11 cellular contexts compared by ENCODE assay signal in genomic region chr4:89303177-89303576, GRCh38. TPM values are rescaled to one million over a fixed set of nuclear protein-coding genes. Genes with fewer than 3 reads are reported as not detected.
A peak's percentile ranks its signal among the peaks of the same experiment; 100 is the strongest.
DNase-seq lines count a peak whose midpoint lies in the region; ATAC-seq, FAIRE-seq and TF ChIP-seq lines count a peak whose summit lies in the region.
"Had no signal": no experiment of that assay in that cellular context is flagged by ENCODE, and none has a peak within 500 bp of the region (broad histone marks: within the 10 kb centered on the region; RNA-seq: fewer than 3 reads in every experiment).

No MANE protein-coding gene starts in this region.

- H3K9me3 Mint-ChIP-seq in T-helper 1 cell treated with Interleukin-12 subunit alpha and Interleukin-12 subunit beta and Interleukin-4 antibody, amounts not matched to agents 30 μg/mL and 1 μg/mL, for 36 hours, result no peaks in the 10 kb centered on the region

- intact Hi-C loops in GM12878 (cut with micrococcal nuclease; ENCODE audit: unreplicated experiment), result no loop called here
- intact Hi-C loops in vagina (cut with DNase I), result no loop called here

- H4K20me1 ChIP-seq in GM12878 (ENCODE audit: control insufficient read depth, insufficient read depth), result no peaks in the 10 kb centered on the region

- H3K27ac Mint-ChIP-seq in T-helper 1 cell treated with Interleukin-12 subunit alpha and Interleukin-12 subunit beta and Interleukin-4 antibody, amounts not matched to agents 30 μg/mL and 1 μg/mL, for 36 hours, result peak overlapping the region; percentile 96

- POLR2A ChIA-PET in GM12878 (lab: Charles Lee), result no interaction called here

- no peak for TF ChIP-seq EP300 in GM12878 (IDR thresholded peaks at IDR 0.05; ENCODE audit: borderline replicate concordance in 1 of 2, control insufficient read depth in 1 of 2, low read depth in 2 of 2, low read length in 2 of 2)

- no peaks in the 10 kb centered on the region for H3K9me3 ChIP-seq in GM12878 (replicated peaks; ENCODE audit: control insufficient read depth, insufficient read depth, low read length)
- no peaks in the 10 kb centered on the region for H3K9me3 ChIP-seq in vagina
- H3K9me3 ChIP-seq: gastrocnemius medialis had no signal

- BruUV-seq in GM12878 (replicated peaks; lab: Mats Ljungman, UMichigan), result no TSS peak

- H3K4me2 ChIP-seq in GM12878 (ENCODE audit: control insufficient read depth, insufficient read depth), result no peak overlapping the region

- no peak for TF ChIP-seq CTCF in GM12878 (IDR thresholded peaks at IDR 0.05 in 2 of 3, conservative IDR thresholded peaks at IDR 0.05 in 1 of 3; ENCODE audit: control insufficient read depth in 2 of 3, extremely low read depth in 1 of 3, insufficient read depth in 1 of 3, low read depth in 3 of 3, low read length in 3 of 3)
- no peak for TF ChIP-seq CTCF in vagina (IDR thresholded peaks at IDR 0.05)

- H3K36me3 ChIP-seq in GM12878 (ENCODE audit: control insufficient read depth in 2 of 2, insufficient read depth in 2 of 2, low read length in 1 of 2) (no peaks in the 10 kb centered on the region), vagina (no peaks in the 10 kb centered on the region)
- H3K36me3 ChIP-seq: gastrocnemius medialis had no signal

- CTCF ChIA-PET in GM12878 (lab: Yijun Ruan, JAX), result interaction anchor here (1.5 kb wide), 1 partner anchor 26 kb away, joined by 3 read pairs; no protein-coding TSS in a partner anchor

- H3K4me1 ChIP-seq in GM12878 (ENCODE audit: control insufficient read depth, insufficient read depth, low read length) (no peaks in the 10 kb centered on the region), vagina (peaks cover 13% of the 10 kb centered on the region)
- H3K4me1 ChIP-seq: gastrocnemius medialis had no signal

- H3K27me3 ChIP-seq in GM12878 (replicated peaks in 1 of 2; ENCODE audit: control insufficient read depth in 2 of 2, insufficient read depth in 2 of 2, low read length in 1 of 2) (peaks cover 10 to 11% of the 10 kb centered on the region in 2 experiments), vagina (no peaks in the 10 kb centered on the region)

- 49% methylated on average over 7 of the region's 7 CpGs for WGBS in GM12878 (ENCODE audit: insufficient coverage, insufficient replicate concordance, low lambda C conversion rate, missing lambda C conversion rate)

- no peaks in the 10 kb centered on the region for H3K79me2 ChIP-seq in GM12878 (ENCODE audit: control insufficient read depth, insufficient read depth, low read length)

- no peak overlapping the region for H3K9ac ChIP-seq in GM12878 (ENCODE audit: control insufficient read depth, insufficient read depth, low read length)

- TF ChIP-seq POLR2A in GM12878 (IDR thresholded peaks at IDR 0.05; ENCODE audit: low read depth, low read length) (no peak), vagina (IDR thresholded peaks at IDR 0.05) (no peak)

- no peaks in the 10 kb centered on the region for H3K27me3 Mint-ChIP-seq in T-helper 1 cell treated with Interleukin-12 subunit alpha and Interleukin-12 subunit beta and Interleukin-4 antibody, amounts not matched to agents 30 μg/mL and 1 μg/mL, for 36 hours (ENCODE audit: low read depth)

- peaks cover 61% of the 10 kb centered on the region for H3K4me1 Mint-ChIP-seq in T-helper 1 cell treated with Interleukin-12 subunit alpha and Interleukin-12 subunit beta and Interleukin-4 antibody, amounts not matched to agents 30 μg/mL and 1 μg/mL, for 36 hours (ENCODE audit: low read depth)

- H3K4me3 ChIP-seq in GM12878, result no peak overlapping the region
- no peak overlapping the region for H3K4me3 ChIP-seq in vagina
- H3K4me3 ChIP-seq: gastrocnemius medialis had no signal

- peak; percentile 78 for FAIRE-seq in GM12878 (lab: Jason Lieb, UNC)

- no peak for TF ChIP-seq RAD21 in GM12878 (IDR thresholded peaks at IDR 0.05; ENCODE audit: insufficient read depth, low read depth, low read length)

- in situ Hi-C loops in GM12878 (cut with MboI), result no loop called here

- H3K4me3 Mint-ChIP-seq in T-helper 1 cell treated with Interleukin-12 subunit alpha and Interleukin-12 subunit beta and Interleukin-4 antibody, amounts not matched to agents 30 μg/mL and 1 μg/mL, for 36 hours, result peak overlapping the region; percentile 89

- DNase-seq in activated gamma-delta T cell treated with Interleukin-2 at 50 U/mL for 16 hours (peak; percentile 56), activated gamma-delta T cell (lab: John Stamatoyannopoulos, UW) (no peak), GM12878 (ENCODE audit: low read depth, low spot score) (no peak), dedifferentiated amniotic fluid mesenchymal stem cell (ENCODE audit: extremely low spot score) (no peak), vagina (ENCODE audit: extremely low spot score in 2 of 2) (no peak)
- peak; percentile 62 for DNase-seq in stimulated activated naive CD4-positive, alpha-beta T cell treated with Interleukin-2 at 50 U/mL for 16 hours (lab: John Stamatoyannopoulos, UW)
- DNase-seq: anterior cingulate cortex, GOT3 had no signal

- H3K36me3 Mint-ChIP-seq in T-helper 1 cell treated with Interleukin-12 subunit alpha and Interleukin-12 subunit beta and Interleukin-4 antibody, amounts not matched to agents 30 μg/mL and 1 μg/mL, for 36 hours (ENCODE audit: low read depth), result peaks cover 40% of the 10 kb centered on the region

- RAD21 ChIA-PET in GM12878 (lab: Charles Lee; ENCODE audit: unreplicated experiment), result no interaction called here

- SMC1A ChIA-PET in GM12878 (lab: Charles Lee; ENCODE audit: uncharacterized antibody, unreplicated experiment), result no interaction called here

- H2AFZ ChIP-seq in GM12878 (ENCODE audit: control insufficient read depth, low read depth, low read length), result no peak overlapping the region

- H3K27ac ChIP-seq in GM12878 (ENCODE audit: control insufficient read depth, insufficient read depth) (no peak overlapping the region), vagina (no peak overlapping the region)

- ATAC-seq in GM12878 (no peak), GM21576 (IDR thresholded peaks at IDR 0.05; ENCODE audit: unreplicated experiment) (no peak)
- ATAC-seq: gastrocnemius medialis had no signal

TF ChIP-seq in GM12878, 131 proteins besides CTCF, POLR2A, EP300 and RAD21 (continues in another document):
- TF ChIP-seq BRCA1 (IDR thresholded peaks at IDR 0.05; ENCODE audit: low read depth, low read length) (no peak), ZBTB40 (IDR thresholded peaks at IDR 0.05; ENCODE audit: borderline replicate concordance) (no peak), SREBF2 (IDR thresholded peaks at IDR 0.05; ENCODE audit: low read length) (no peak), PBX3 (IDR thresholded peaks at IDR 0.05; ENCODE audit: insufficient replicate concordance, low read depth, low read length) (no peak), CHD1 (IDR thresholded peaks at IDR 0.05; ENCODE audit: low read depth, low read length) (no peak)

RNA-seq across cellular contexts. Expression of gene GPRIN3, which starts 4.4 kb away (rescaled TPM):
- not detected in 2 replicates for total RNA-seq in GM12878 (2013; cell fraction: nucleolus; rRNA removed)
- not detected in 2 replicates for total RNA-seq in GM12878 (2014; rRNA removed)
- total RNA-seq in GM12878 (2014; rRNA removed; fragmentation: Illumina TruSeq; extraction: Trizol), result not detected in 2 replicates
- total RNA-seq in GM12878 (2021), result 0.03 and 0.05 TPM in 2 replicates
- polyA plus RNA-seq in GM12878 (2011; ENCODE audit: low read depth), result 0.04 TPM
- polyA plus RNA-seq in GM12878 (2011; rRNA removed), result under 0.01 TPM in 2 replicates
- under 0.01 TPM in 1 of 2 replicates, not detected in the other for polyA plus RNA-seq in GM12878 (2011; cell fraction: cytosol; rRNA removed)
- polyA plus RNA-seq in GM12878 (2011; cell fraction: nucleus; rRNA removed), result 0.01 TPM in 1 of 2 replicates, not detected in the other
- polyA plus RNA-seq in GM12878 (2012), result 0.01 and 0.04 TPM in 2 replicates
- polyA plus RNA-seq in GM12878 (2014; fragmentation: Illumina TruSeq; extraction: Trizol), result under 0.01 TPM in 1 of 2 replicates, not detected in the other
- not detected for polyA plus RNA-seq in GM12878 (2014; fragmentation: Nextera tagmentation; extraction: Ambion mirVana)
- not detected in 2 replicates for polyA plus RNA-seq in GM12878 (2014; rRNA removed)
- polyA plus RNA-seq in GM12878 (2016; fragmentation: Nextera tagmentation; extraction: Ambion mirVana), result under 1 TPM in 1 of 2 experiments, not detected in 1; 0.01 TPM
- 0.05 TPM in 1 of 2 replicates, not detected in the other for polyA minus RNA-seq in GM12878 (2011; rRNA and poly(A)+ RNA removed)
- polyA minus RNA-seq in GM12878 (2011; cell fraction: cytosol; rRNA and poly(A)+ RNA removed), result not detected in 2 replicates
- not detected in 2 replicates for polyA minus RNA-seq in GM12878 (2011; cell fraction: nucleus; rRNA and poly(A)+ RNA removed)
- 6.1 TPM for total RNA-seq in vagina

Comparison
In these comparisons a context has a peak if more than half of its experiments do, and no peak if none do; other contexts are left out.
1. DNase-seq: peak in activated gamma-delta T cell treated with Interleukin-2 at 50 U/mL for 16 hours (single experiment) and stimulated activated naive CD4-positive, alpha-beta T cell treated with Interleukin-2 at 50 U/mL for 16 hours (single experiment); none in activated gamma-delta T cell (single experiment), GM12878 (single experiment), dedifferentiated amniotic fluid mesenchymal stem cell (single experiment) and vagina (0 of 2).